In the genomic region with DNA sequence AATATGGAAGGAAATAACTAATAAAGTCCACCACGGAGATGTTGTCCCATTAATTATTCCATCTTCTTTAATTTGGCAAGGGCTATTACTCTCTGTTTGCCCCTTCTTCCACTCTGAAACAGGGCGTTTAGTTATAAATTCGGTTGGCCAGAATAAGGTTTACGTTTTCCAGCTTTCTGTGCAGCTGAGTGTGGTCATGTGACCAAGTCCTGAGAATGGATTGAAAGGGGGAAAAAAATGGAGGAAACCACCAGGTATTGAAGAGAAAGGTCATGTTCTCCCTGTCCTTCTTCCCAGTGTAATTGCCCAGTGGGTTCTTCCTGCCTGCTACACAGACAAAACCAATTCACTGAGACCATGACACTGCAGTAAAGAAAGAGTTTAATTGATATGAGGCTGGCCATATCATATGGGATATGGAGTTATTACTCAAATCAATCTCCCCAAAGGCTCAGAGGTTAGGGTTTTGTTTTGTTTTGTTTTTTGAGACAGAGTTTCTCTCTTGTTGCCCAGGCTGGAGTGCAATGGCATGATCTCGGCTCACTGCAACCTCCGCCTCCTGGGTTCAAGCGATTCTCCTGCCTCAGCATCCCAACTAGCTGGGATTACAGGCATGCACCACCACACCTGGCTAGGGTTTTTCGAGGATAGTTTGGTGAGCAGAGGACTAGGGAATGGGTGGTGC, we compare ENCODE assay signal across 12 cellular contexts. TPM values are rescaled to one million over a fixed set of nuclear protein-coding genes. Genes with fewer than 3 reads are reported as not detected.
DNase-seq lines count a peak whose midpoint lies in the region; ATAC-seq and TF ChIP-seq lines count a peak whose summit lies in the region.
"Had no signal": no experiment of that assay in that cellular context is flagged by ENCODE, and none has a peak within 500 bp of the region (broad histone marks: within the 10 kb centered on the region; RNA-seq: fewer than 3 reads in every experiment).

No MANE protein-coding gene starts in this region.

- H3F3A ChIP-seq in neural progenitor cell (ENCODE audit: low read depth) (no peaks in the 10 kb centered on the region), MM.1S (ENCODE audit: insufficient read depth, low read length) (no peaks in the 10 kb centered on the region)

- H3K27ac Mint-ChIP-seq in neural progenitor cell, result no peak overlapping the region

- peaks cover 5% of the 10 kb centered on the region for H3K27me3 Mint-ChIP-seq in neural progenitor cell (ENCODE audit: insufficient read depth, low read depth)

- in situ Hi-C loops in gastrocnemius medialis (cut with MboI; ENCODE audit: low sequenced_read_pairs in 4 of 4), result no loop called here

- H3K27me3 ChIP-seq in AG04450 (ENCODE audit: control insufficient read depth, insufficient read depth, low read length), result no peaks in the 10 kb centered on the region
- no peaks in the 10 kb centered on the region for H3K27me3 ChIP-seq in SJSA1 (replicated peaks)
- H3K27me3 ChIP-seq in gastroesophageal sphincter, result no peaks in the 10 kb centered on the region
- H3K27me3 ChIP-seq in gastrocnemius medialis, result no peaks in the 10 kb centered on the region
- H3K27me3 ChIP-seq in neural progenitor cell, result no peaks in the 10 kb centered on the region
- H3K27me3 ChIP-seq in MM.1S (replicated peaks; ENCODE audit: insufficient read depth, low read length), result no peaks in the 10 kb centered on the region

- no peak overlapping the region for H3K4me3 Mint-ChIP-seq in neural progenitor cell

- H3K36me3 Mint-ChIP-seq in neural progenitor cell, result no peaks in the 10 kb centered on the region

- 70 to 80% methylated on average over 6 to 7 of the region's 8 CpGs for WGBS in gastroesophageal sphincter (ENCODE audit: low coverage in 1 of 2), 2 donors

- TF ChIP-seq POLR2A in gastroesophageal sphincter (IDR thresholded peaks at IDR 0.05) (no peak), gastrocnemius medialis (IDR thresholded peaks at IDR 0.05) (no peak)

- no peaks in the 10 kb centered on the region for H3K79me2 ChIP-seq in neural progenitor cell (ENCODE audit: low read depth)
- no peaks in the 10 kb centered on the region for H3K79me2 ChIP-seq in MM.1S (ENCODE audit: low read length)

- H4K20me1 ChIP-seq in neural progenitor cell (ENCODE audit: low read depth) (no peaks in the 10 kb centered on the region), MM.1S (ENCODE audit: insufficient read depth, low read length) (no peaks in the 10 kb centered on the region)

- H3K4me1 Mint-ChIP-seq in neural progenitor cell, result peaks cover 9% of the 10 kb centered on the region

- no peak overlapping the region for H3K9ac ChIP-seq in neural progenitor cell
- H3K9ac ChIP-seq in MM.1S (ENCODE audit: low read length), result no peak overlapping the region

- peaks cover 57% of the 10 kb centered on the region for H3K4me1 ChIP-seq in SJSA1 (replicated peaks)
- peaks cover 8 to 66% (median 28%) of the 10 kb centered on the region in 3 donors for H3K4me1 ChIP-seq in gastroesophageal sphincter
- H3K4me1 ChIP-seq in gastrocnemius medialis, result peaks cover 42 to 43% of the 10 kb centered on the region in 2 donors
- H3K4me1 ChIP-seq in neural progenitor cell, result no peaks in the 10 kb centered on the region
- H3K4me1 ChIP-seq in MM.1S (ENCODE audit: low read length), result peaks cover 5% of the 10 kb centered on the region; the same call in 1 of the 2 replicates

- no peak for TF ChIP-seq EP300 in gastroesophageal sphincter (IDR thresholded peaks at IDR 0.05)

- no peaks in the 10 kb centered on the region for H3K9me3 ChIP-seq in AG04450 (ENCODE audit: control insufficient read depth, insufficient read depth, low read length)
- H3K9me3 ChIP-seq in SJSA1 (replicated peaks), result no peaks in the 10 kb centered on the region
- H3K9me3 ChIP-seq in gastroesophageal sphincter, result no peaks in the 10 kb centered on the region
- H3K9me3 ChIP-seq in gastrocnemius medialis, result no peaks in the 10 kb centered on the region
- no peaks in the 10 kb centered on the region for H3K9me3 ChIP-seq in neural progenitor cell (ENCODE audit: low read depth)
- H3K9me3 ChIP-seq in MM.1S (replicated peaks; ENCODE audit: insufficient read depth, low read length), result no peaks in the 10 kb centered on the region

- ATAC-seq in gastroesophageal sphincter, result no peak
- no peak for ATAC-seq in gastrocnemius medialis
- no peak for ATAC-seq in HG03039 (IDR thresholded peaks at IDR 0.05; ENCODE audit: unreplicated experiment)

- DNase-seq in AG04450 (ENCODE audit: low read depth, low spot score), result no peak
- DNase-seq in SJSA1 (ENCODE audit: low read depth in 1 of 2, low spot score in 2 of 2), result no peak
- DNase-seq in gastrocnemius medialis, result no peak
- DNase-seq in GF-D8 (lab: John Stamatoyannopoulos, UW), result no peak
- no peak for DNase-seq in neural progenitor cell (ENCODE audit: low spot score)
- DNase-seq in MM.1S, result no peak
- DNase-seq: activated CD4-positive, alpha-beta T cell treated with anti-CD3 and anti-CD28 coated beads, Interleukin-2, amount 50 U/mL, for 4 hours; activated gamma-delta T cell treated with Interleukin-2 at 50 U/mL for 16 hours; T-helper 2 cell had no signal

- H3K9me2 ChIP-seq in MM.1S (replicated peaks; ENCODE audit: insufficient read depth, low read length), result no peaks in the 10 kb centered on the region

- no peak overlapping the region for H3K4me2 ChIP-seq in neural progenitor cell
- H3K4me2 ChIP-seq in MM.1S (ENCODE audit: low read depth, low read length), result no peak overlapping the region

- intact Hi-C loops in gastrocnemius medialis (cut with DNase I; ENCODE audit: low total_unique reads), result no loop called here

- H3K4me3 ChIP-seq in AG04450 (ENCODE audit: low read depth, low read length), result no peak overlapping the region
- no peak overlapping the region for H3K4me3 ChIP-seq in SJSA1
- H3K4me3 ChIP-seq in gastroesophageal sphincter, result no peak overlapping the region
- no peak overlapping the region for H3K4me3 ChIP-seq in gastrocnemius medialis
- no peak overlapping the region for H3K4me3 ChIP-seq in neural progenitor cell
- H3K4me3 ChIP-seq in MM.1S (ENCODE audit: low read length), result no peak overlapping the region
- H3K4me3 ChIP-seq: lung had no signal

- CTCF ChIA-PET in AG04450 (lab: Charles Lee), result interaction anchor here (2.5 kb wide), 1 partner anchor 33 kb away, joined by 7 read pairs; no protein-coding TSS in a partner anchor

- TF ChIP-seq CTCF in AG04450 (IDR thresholded peaks at IDR 0.05; ENCODE audit: low read depth, low read length) (no peak), gastroesophageal sphincter (IDR thresholded peaks at IDR 0.05) (no peak), gastrocnemius medialis (IDR thresholded peaks at IDR 0.05 in 4 of 5, conservative IDR thresholded peaks at IDR 0.05 in 1 of 5) (no peak), neural progenitor cell (IDR thresholded peaks at IDR 0.05) (no peak), MM.1S (IDR thresholded peaks at IDR 0.05; ENCODE audit: low read length) (no peak)

- H3K36me3 ChIP-seq in SJSA1 (no peaks in the 10 kb centered on the region), gastroesophageal sphincter (no peaks in the 10 kb centered on the region), gastrocnemius medialis (no peaks in the 10 kb centered on the region), neural progenitor cell (no peaks in the 10 kb centered on the region), MM.1S (replicated peaks; ENCODE audit: insufficient read depth, low read length) (no peaks in the 10 kb centered on the region)

- H3K27ac ChIP-seq in AG04450 (ENCODE audit: low read depth, low read length), result peak overlapping the region; percentile 99
- peak overlapping the region; percentile 98 for H3K27ac ChIP-seq in SJSA1
- peak overlapping the region; percentile 31 to 85 (median 79) for H3K27ac ChIP-seq in gastroesophageal sphincter
- peak overlapping the region; percentile 70 to 79 (median 74) for H3K27ac ChIP-seq in gastrocnemius medialis
- H3K27ac ChIP-seq in neural progenitor cell, result no peak overlapping the region
- H3K27ac ChIP-seq in MM.1S (ENCODE audit: low read length), result no peak overlapping the region

- POLR2A ChIA-PET in AG04450 (lab: Yijun Ruan, JAX), result interaction anchor here (0.5 to 1.8 kb wide), 4 partner anchors 15 to 635 kb away, joined by 6 to 18 read pairs (median 6); a partner anchor contains a TSS

- no peak overlapping the region for H2AFZ ChIP-seq in neural progenitor cell (replicated peaks)
- H2AFZ ChIP-seq in MM.1S (ENCODE audit: low read length), result no peak overlapping the region

- H3K9me3 Mint-ChIP-seq in neural progenitor cell, result no peaks in the 10 kb centered on the region

RNA-seq across cellular contexts. Expression of a gene that starts 14.3 kb away (rescaled TPM):
- polyA plus RNA-seq in AG04450 (2011; rRNA removed), result 9.7 and 9.8 TPM in 2 replicates
- polyA minus RNA-seq in AG04450 (2011; rRNA and poly(A)+ RNA removed), result 7.5 and 8.7 TPM in 2 replicates
- 4.4 and 6.6 TPM in 2 replicates for total RNA-seq in SJSA1 (2014; rRNA removed; shearing (Covaris generic))
- total RNA-seq in gastroesophageal sphincter (1 to 10 TPM; 5.0 to 9.2 (median 8.3) TPM), gastrocnemius medialis (10 to 100 TPM in 1 of 4 donors, 1 to 10 TPM in 3; 6.3 to 12.3 (median 7.7) TPM), neural progenitor cell (ENCODE audit: low replicate concordance) (16.2 and 16.5 TPM in 2 replicates)

RNA-seq across cellular contexts. Expression of a gene that starts 14.7 kb away (rescaled TPM):
- 7.7 and 7.8 TPM in 2 replicates for polyA plus RNA-seq in AG04450 (2011; rRNA removed)
- polyA minus RNA-seq in AG04450 (2011; rRNA and poly(A)+ RNA removed), result 4.0 and 7.6 TPM in 2 replicates
- total RNA-seq in SJSA1 (2014; rRNA removed; shearing (Covaris generic)), result 0.31 and 0.74 TPM in 2 replicates
- total RNA-seq in gastroesophageal sphincter (under 1 TPM in 1 of 4 donors, not detected in 3; 0.40 TPM), gastrocnemius medialis (under 1 TPM in 1 of 4 donors, not detected in 3; 0.22 TPM), neural progenitor cell (ENCODE audit: low replicate concordance) (0.09 TPM in 1 of 2 replicates, not detected in the other)

Comparison
In these comparisons a context has a peak if more than half of its experiments do, and no peak if none do; other contexts are left out.
1. H3K27ac ChIP-seq: peak in AG04450 (single experiment), SJSA1 (single experiment), gastroesophageal sphincter (4 of 4) and gastrocnemius medialis (4 of 4); none in neural progenitor cell (single experiment) and MM.1S (single experiment).